ENCODE assay signal across 35 cellular contexts in the genomic region with DNA sequence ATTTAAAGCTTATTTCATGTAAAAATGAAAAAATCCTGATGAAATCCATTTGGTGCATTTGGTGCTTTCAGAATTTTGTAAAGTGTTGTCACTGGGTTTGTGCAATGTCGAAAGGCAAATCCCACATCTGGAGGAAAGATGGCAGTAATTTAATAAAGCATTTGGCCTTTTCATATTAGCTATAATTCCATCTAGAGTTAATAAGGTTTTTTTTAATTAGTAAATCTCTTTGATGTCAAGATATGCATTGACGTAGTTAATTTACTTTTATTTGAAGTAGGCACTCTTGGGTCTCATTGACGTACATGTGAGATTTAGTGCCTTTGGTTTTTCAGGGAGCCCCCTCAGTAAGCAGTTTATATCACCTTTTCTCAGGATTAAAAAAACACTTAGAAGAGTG.
"Had no signal": no experiment of that assay in that cellular context is flagged by ENCODE, and none has a peak within 500 bp of the region (broad histone marks: within the 10 kb centered on the region; RNA-seq: fewer than 3 reads in every experiment).

No MANE protein-coding gene starts in this region.

- H3K27ac ChIP-seq: KMS-11 had no signal

- H3K4me3 ChIP-seq: MG63 had no signal

- H3K9ac ChIP-seq: KMS-11 had no signal

- H3K36me3 ChIP-seq: MG63 had no signal

- DNase-seq: Karpas-422, Kasumi-1, MG63, MM.1S, MV-4-11, NCI-H1048, NCI-H1092, NCI-H1092 treated with DMSO at 0.1 percent for 48 hours, NCI-H1105, NCI-H1105 treated with DMSO at 0.1 percent for 48 hours, NCI-H1417, NCI-H1417 treated with DMSO at 0.1 percent for 48 hours, NCI-H1436, NCI-H1436 treated with DMSO at 0.1 percent for 48 hours, NCI-H146, NCI-H1694, NCI-H1694 treated with DMSO at 0.1 percent for 48 hours, NCI-H187, NCI-H187 treated with DMSO at 0.1 percent for 48 hours, NCI-H1930, NCI-H2029, NCI-H2029 treated with DMSO at 0.1 percent for 48 hours, NCI-H2081, NCI-H2081 treated with DMSO at 0.1 percent for 48 hours, NCI-H2107, NCI-H2171, NCI-H2171 treated with DMSO at 0.1 percent for 48 hours, NCI-H2227 treated with DMSO at 0.1 percent for 48 hours, NCI-H226, NCI-H345, NCI-H446, NCI-H446 treated with DMSO at 0.1 percent for 48 hours, NCI-H510A, NCI-H510A treated with DMSO at 0.1 percent for 48 hours had no signal

- H3K9me3 ChIP-seq: MG63 had no signal

- H3K4me2 ChIP-seq: KMS-11 had no signal
